Comparison of ENCODE assay signal across 8 cellular contexts in the genomic region with DNA sequence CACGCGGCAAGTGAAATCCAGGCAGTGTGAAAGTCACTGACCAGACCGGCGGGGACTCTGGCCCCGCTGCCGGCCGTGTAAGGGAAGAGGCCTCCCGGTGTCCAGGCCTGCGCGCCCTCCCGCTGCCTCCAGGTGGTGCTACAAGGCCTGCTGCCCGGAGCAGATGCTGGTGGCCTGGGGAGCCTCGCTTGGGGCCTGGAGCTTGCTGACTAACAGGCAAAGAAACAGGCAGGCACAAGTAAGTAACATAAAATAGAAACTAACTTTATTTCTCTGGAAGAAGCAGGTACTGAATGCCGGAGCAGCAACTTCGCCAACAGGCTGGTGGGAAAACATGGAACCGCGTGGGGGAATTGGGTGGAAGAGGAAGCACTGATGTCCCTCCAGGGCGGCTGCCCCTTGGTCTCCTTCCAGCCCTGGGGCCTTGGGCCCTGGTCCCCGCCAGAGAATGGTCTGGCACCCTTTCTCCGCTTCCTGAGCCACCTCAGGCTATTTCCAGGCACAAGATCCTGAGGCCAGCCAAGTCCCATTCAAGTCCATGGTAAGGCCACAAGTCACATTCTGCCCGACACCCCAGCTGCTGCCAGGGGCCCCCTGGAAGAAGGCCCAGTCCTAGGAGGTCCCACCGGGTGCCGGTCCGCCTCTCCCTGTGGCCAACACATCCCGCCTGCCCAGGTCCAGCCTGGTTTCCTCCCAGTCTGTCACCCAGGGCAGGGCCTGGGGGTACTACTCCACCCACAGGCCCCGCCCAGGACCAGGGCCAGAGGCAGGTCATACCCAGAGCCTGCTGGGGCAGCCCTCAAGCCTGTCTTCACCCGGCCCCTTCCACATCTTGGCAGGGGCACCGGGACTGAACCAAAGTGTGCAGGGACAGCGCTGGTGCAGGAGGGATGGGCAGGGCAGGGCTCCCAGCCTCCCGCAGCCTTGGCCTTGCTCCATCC. TPM values are rescaled to one million over a fixed set of nuclear protein-coding genes. Genes with fewer than 3 reads are reported as not detected.
DNase-seq lines count a peak whose midpoint lies in the region; TF ChIP-seq lines count a peak whose summit lies in the region.

No MANE protein-coding gene starts in this region.

- TF ChIP-seq EP300 in SK-N-SH (IDR thresholded peaks at IDR 0.05; ENCODE audit: borderline replicate concordance in 1 of 2, low read depth in 1 of 2, low read length in 1 of 2), result no peak

- peak; percentile 87 for TF ChIP-seq RAD21 in SK-N-SH (IDR thresholded peaks at IDR 0.05; ENCODE audit: low read length)

- POLR2A ChIA-PET in SK-N-SH (lab: Yijun Ruan, JAX), result interaction anchor here (0.6 kb wide), 1 partner anchor 32 kb away, joined by 3 read pairs; no protein-coding TSS in a partner anchor

- no peak overlapping the region for H3K9ac ChIP-seq in SK-N-SH

- H3K9me2 ChIP-seq in SK-N-SH, result no peaks in the 10 kb centered on the region

- no peak overlapping the region for H3K4me2 ChIP-seq in SK-N-SH

- H3K9me3 ChIP-seq in SK-N-SH, result no peaks in the 10 kb centered on the region
- no peaks in the 10 kb centered on the region for H3K9me3 ChIP-seq in testis

- H3K9me3 Mint-ChIP-seq in activated naive CD4-positive, alpha-beta T cell treated with anti-CD3 and anti-CD28 coated beads for 36 hours, result no peaks in the 10 kb centered on the region

- TF ChIP-seq POLR2A in testis (IDR thresholded peaks at IDR 0.05), result no peak

- peak overlapping the region in 1 of 2 experiments; percentile 1; a peak in 2 of 4 replicates for H3K27ac ChIP-seq in SK-N-SH (ENCODE audit: low read depth in 2 of 2, low read length in 1 of 2)
- peak overlapping the region in 1 of 2 donors; percentile 50 for H3K27ac ChIP-seq in testis

- H3K4me3 Mint-ChIP-seq in activated naive CD4-positive, alpha-beta T cell treated with anti-CD3 and anti-CD28 coated beads for 36 hours, result no peak overlapping the region

- no peaks in the 10 kb centered on the region for H3K79me2 ChIP-seq in SK-N-SH (ENCODE audit: insufficient read depth)

- H3K27me3 Mint-ChIP-seq in activated naive CD4-positive, alpha-beta T cell treated with anti-CD3 and anti-CD28 coated beads for 36 hours (ENCODE audit: low read depth), result no peaks in the 10 kb centered on the region

- DNase-seq in DMS53 treated with DMSO at 0.1 percent for 48 hours (lab: John Stamatoyannopoulos, UW; ENCODE audit: unreplicated experiment) (peak; percentile 60), HK-2 (ENCODE audit: unreplicated experiment) (peak; percentile 90), SK-N-SH (peak; percentile 94), globus pallidus (ENCODE audit: low spot score) (peak; percentile 89), pons (ENCODE audit: low spot score) (peak; percentile 82), testis (peak; percentile 94), NCI-H1436 (lab: John Stamatoyannopoulos, UW) (no peak)
- DNase-seq in activated naive CD4-positive, alpha-beta T cell treated with anti-CD3 and anti-CD28 coated beads for 36 hours, result peak; percentile 79

- H3K4me1 ChIP-seq in SK-N-SH (ENCODE audit: control insufficient read depth in 1 of 2, insufficient read depth in 2 of 2, low read depth in 1 of 2, low read length in 1 of 2), result peaks cover 0 to 6% of the 10 kb centered on the region in 2 experiments; a peak in 1 of 4 replicates
- H3K4me1 ChIP-seq in testis, result peaks cover 4% of the 10 kb centered on the region

- intact Hi-C loops in activated naive CD4-positive, alpha-beta T cell treated with anti-CD3 and anti-CD28 coated beads for 36 hours (cut with micrococcal nuclease), result loop anchor here (1.0 to 5.0 kb wide), 3 partner anchors 31 to 334 kb away; no protein-coding TSS in a partner anchor
- intact Hi-C loops in testis (cut with DNase I; ENCODE audit: low total_unique reads), result loop anchor here (5.0 kb wide), 1 partner anchor 34 kb away; no protein-coding TSS in a partner anchor

- WGBS in SK-N-SH (ENCODE audit: low lambda C conversion rate), result 50% methylated on average over 15 of the region's 30 CpGs
- 49 to 54% methylated on average over 17 to 29 of the region's 30 CpGs for WGBS in testis, 2 donors

- no peaks in the 10 kb centered on the region for H3K36me3 Mint-ChIP-seq in activated naive CD4-positive, alpha-beta T cell treated with anti-CD3 and anti-CD28 coated beads for 36 hours (ENCODE audit: low read depth)

- H3K4me1 Mint-ChIP-seq in activated naive CD4-positive, alpha-beta T cell treated with anti-CD3 and anti-CD28 coated beads for 36 hours (ENCODE audit: low read depth), result peaks cover 8% of the 10 kb centered on the region

- H3F3A ChIP-seq in SK-N-SH (replicated peaks; ENCODE audit: insufficient read depth), result peaks cover 12% of the 10 kb centered on the region

- H3K27me3 ChIP-seq in SK-N-SH (ENCODE audit: insufficient read depth) (no peaks in the 10 kb centered on the region), testis (no peaks in the 10 kb centered on the region)

- H2AFZ ChIP-seq in SK-N-SH (ENCODE audit: low read depth), result no peak overlapping the region

- peak; percentile 89 for TF ChIP-seq CTCF in SK-N-SH (IDR thresholded peaks at IDR 0.05)
- TF ChIP-seq CTCF in testis (IDR thresholded peaks at IDR 0.05), result peak; percentile 82 to 88 (median 82)

- CTCF ChIA-PET in SK-N-SH (lab: Yijun Ruan, JAX), result interaction anchor here (0.6 to 16.4 kb wide), 9 partner anchors 8 to 328 kb away, joined by 3 to 606 read pairs (median 4); partner anchors contain the start of gene TNK2
- CTCF ChIA-PET in activated naive CD4-positive, alpha-beta T cell treated with anti-CD3 and anti-CD28 coated beads for 36 hours (lab: Charles Lee), result interaction anchor here (1.0 to 1.4 kb wide), 5 partner anchors 26 to 78 kb away, joined by 3 to 9 read pairs (median 4); no protein-coding TSS in a partner anchor

- peak overlapping the region; percentile 36 for H3K27ac Mint-ChIP-seq in activated naive CD4-positive, alpha-beta T cell treated with anti-CD3 and anti-CD28 coated beads for 36 hours

- H3K36me3 ChIP-seq in SK-N-SH (replicated peaks in 1 of 2; ENCODE audit: control insufficient read depth in 1 of 2, insufficient read depth in 2 of 2, low read length in 1 of 2), result peaks cover 0 to 28% of the 10 kb centered on the region in 2 experiments
- no peaks in the 10 kb centered on the region for H3K36me3 ChIP-seq in testis (ENCODE audit: low read depth, missing control alignments)

- H4K20me1 ChIP-seq in SK-N-SH (ENCODE audit: insufficient read depth), result no peaks in the 10 kb centered on the region

- H3K4me3 ChIP-seq in SK-N-SH (ENCODE audit: low read depth in 2 of 2, low read length in 1 of 2) (no peak overlapping the region; a peak in 1 of 4 replicates), testis (no peak overlapping the region)

TF ChIP-seq in SK-N-SH, 30 proteins besides CTCF, POLR2A, EP300 and RAD21 (continues in another document):
- no peak for TF ChIP-seq YY1 (IDR thresholded peaks at IDR 0.05; ENCODE audit: low read depth)
- no peak for TF ChIP-seq JUND (IDR thresholded peaks at IDR 0.05)
- TF ChIP-seq GABPA (IDR thresholded peaks at IDR 0.05; ENCODE audit: low read depth), result no peak
- TF ChIP-seq REST (IDR thresholded peaks at IDR 0.05; ENCODE audit: low read depth, low read length), result no peak
- TF ChIP-seq POLR2AphosphoS5 (IDR thresholded peaks at IDR 0.05; ENCODE audit: low read depth, low read length), result no peak
- TF ChIP-seq FOSL2 (IDR thresholded peaks at IDR 0.05; ENCODE audit: borderline replicate concordance, low read depth), result no peak

RNA-seq across cellular contexts. Expression of gene TNK2, which starts 45.0 kb away (rescaled TPM):
- polyA plus RNA-seq in SK-N-SH (2012; rRNA removed), result 11.3 and 17.3 TPM in 2 replicates
- polyA plus RNA-seq in SK-N-SH (2012; cell fraction: cytosol; rRNA removed), result 5.5 and 10.9 TPM in 2 replicates
- polyA plus RNA-seq in SK-N-SH (2012; cell fraction: nucleus; rRNA removed), result 119 and 155 TPM in 2 replicates
- total RNA-seq in activated naive CD4-positive, alpha-beta T cell treated with anti-CD3 and anti-CD28 coated beads for 36 hours, result 10 to 100 TPM; 40.0 to 46.6 TPM
- total RNA-seq in testis, result 10 to 100 TPM; 71.4 to 71.6 TPM
- polyA plus RNA-seq in testis (ENCODE audit: insufficient read depth, low read depth, low replicate concordance), result 43.9 TPM

RNA-seq across cellular contexts. Expression of gene MUC4, which starts 51.7 kb away (rescaled TPM):
- polyA plus RNA-seq in SK-N-SH (2012; rRNA removed), result 0.06 and 0.07 TPM in 2 replicates
- polyA plus RNA-seq in SK-N-SH (2012; cell fraction: cytosol; rRNA removed), result 0.05 TPM in 2 replicates
- polyA plus RNA-seq in SK-N-SH (2012; cell fraction: nucleus; rRNA removed), result 0.04 TPM in 1 of 2 replicates, not detected in the other
- total RNA-seq in activated naive CD4-positive, alpha-beta T cell treated with anti-CD3 and anti-CD28 coated beads for 36 hours, result under 1 TPM in 1 of 2 experiments, not detected in 1; 0.02 TPM
- 1 to 10 TPM; 4.0 to 4.7 TPM for total RNA-seq in testis
- polyA plus RNA-seq in testis (ENCODE audit: insufficient read depth, low read depth, low replicate concordance), result 1.8 TPM

Comparison
In these comparisons a context has a peak if more than half of its experiments do, and no peak if none do; other contexts are left out.
1. RNA of gene MUC4, which starts 51.7 kb away (total RNA-seq): 4.0 to 4.7 TPM in testis; 0.02 TPM in activated naive CD4-positive, alpha-beta T cell treated with anti-CD3 and anti-CD28 coated beads for 36 hours; every median in the first group is over 4 times any median in the second.